ENCODE assay signal across 32 cellular contexts in genomic region chr19:49414256-49414655, GRCh38. TPM values are rescaled to one million over a fixed set of nuclear protein-coding genes. Genes with fewer than 3 reads are reported as not detected.
"Had no signal": no experiment of that assay in that cellular context is flagged by ENCODE, and none has a peak within 500 bp of the region (broad histone marks: within the 10 kb centered on the region; RNA-seq: fewer than 3 reads in every experiment).

No MANE protein-coding gene starts in this region.

- H3K4me3 Mint-ChIP-seq: activated B cell treated with CpG ODN at 0.5 μM for 24 hours; activated CD4-positive, alpha-beta memory T cell treated with anti-CD3 and anti-CD28 coated beads for 36 hours; activated CD4-positive, alpha-beta T cell treated with anti-CD3 and anti-CD28 coated beads, Interleukin-2, amount 10 ng/mL, durations not matched to agents 7 days and 5 days; activated naive CD8-positive, alpha-beta T cell treated with anti-CD3 and anti-CD28 coated beads, Interleukin-2, amount 50 U/mL, for 24 hours; activated T-cell treated with anti-CD3 and anti-CD28 coated beads, Interleukin-2, amount 50 U/mL, for 4 hours; central memory CD8-positive, alpha-beta T cell; T-helper 1 cell treated with Interleukin-12 subunit alpha and Interleukin-12 subunit beta and Interleukin-4 antibody, amounts not matched to agents 30 μg/mL and 1 μg/mL, for 36 hours had no signal

- H3K36me3 Mint-ChIP-seq: activated CD4-positive, alpha-beta memory T cell treated with anti-CD3 and anti-CD28 coated beads for 36 hours; activated naive CD4-positive, alpha-beta T cell treated with anti-CD3 and anti-CD28 coated beads, Interleukin-2, amount 50 U/mL, for 72 hours; brain had no signal

- H3K27ac Mint-ChIP-seq: activated B cell treated with CpG ODN at 0.5 μM for 24 hours; activated CD4-positive, alpha-beta memory T cell treated with anti-CD3 and anti-CD28 coated beads for 36 hours; activated naive CD8-positive, alpha-beta T cell treated with anti-CD3 and anti-CD28 coated beads, Interleukin-2, amount 50 U/mL, for 24 hours; T-helper 1 cell treated with Interleukin-12 subunit alpha and Interleukin-12 subunit beta and Interleukin-4 antibody, amounts not matched to agents 30 μg/mL and 1 μg/mL, for 36 hours had no signal

- ATAC-seq: activated naive CD4-positive, alpha-beta T cell treated with anti-CD3 and anti-CD28 coated beads, Interleukin-2, amount 50 U/mL, for 72 hours; activated naive CD8-positive, alpha-beta T cell treated with anti-CD3 and anti-CD28 coated beads, Interleukin-2, amount 50 U/mL, for 24 hours; activated T-cell treated with anti-CD3 and anti-CD28 coated beads, Interleukin-2, amount 50 U/mL, for 4 hours; SK-N-SH treated with all-trans-retinoic acid at 6 μM for 48 hours had no signal

- H3K27ac ChIP-seq: SJCRH30 had no signal

- H3K9me3 ChIP-seq: SJCRH30 had no signal

- H3K36me3 ChIP-seq: SJCRH30 had no signal

- H3K9me3 Mint-ChIP-seq: activated B cell treated with CpG ODN at 0.5 μM for 24 hours; activated CD4-positive, alpha-beta memory T cell treated with anti-CD3 and anti-CD28 coated beads for 36 hours; activated CD4-positive, alpha-beta T cell treated with anti-CD3 and anti-CD28 coated beads, Interleukin-2, amount 10 ng/mL, durations not matched to agents 7 days and 5 days; activated naive CD8-positive, alpha-beta T cell treated with anti-CD3 and anti-CD28 coated beads, Interleukin-2, amount 50 U/mL, for 24 hours; activated T-cell treated with anti-CD3 and anti-CD28 coated beads, Interleukin-2, amount 50 U/mL, for 4 hours; brain; central memory CD8-positive, alpha-beta T cell; T-helper 1 cell treated with Interleukin-12 subunit alpha and Interleukin-12 subunit beta and Interleukin-4 antibody, amounts not matched to agents 30 μg/mL and 1 μg/mL, for 36 hours had no signal

- DNase-seq: activated B cell treated with CpG ODN at 0.5 μM for 24 hours; activated CD4-positive, alpha-beta memory T cell treated with anti-CD3 and anti-CD28 coated beads for 36 hours; activated CD4-positive, alpha-beta T cell treated with anti-CD3 and anti-CD28 coated beads for 1 hour; activated CD4-positive, alpha-beta T cell treated with anti-CD3 and anti-CD28 coated beads, Interleukin-2, amount 10 ng/mL, durations not matched to agents 7 days and 5 days; activated CD8-positive, alpha-beta memory T cell treated with anti-CD3 and anti-CD28 coated beads for 24 hours; activated effector memory CD4-positive, alpha-beta T cell treated with anti-CD3 and anti-CD28 coated beads, Interleukin-2, amount 50 U/mL, for 16 hours; activated naive CD4-positive, alpha-beta T cell treated with Interleukin-2 at 50 U/mL for 16 hours; activated naive CD8-positive, alpha-beta T cell treated with anti-CD3 and anti-CD28 coated beads, Interleukin-2, amount 50 U/mL, for 24 hours; activated T-cell treated with anti-CD3 and anti-CD28 coated beads, Interleukin-2, amount 50 U/mL, for 4 hours; Kasumi-1; NCI-H1092; NCI-H1417; NCI-H2029; NCI-H2107; NCI-H2171 treated with DMSO at 0.1 percent for 48 hours; NCI-H345; NCI-H510A; NCI-H526 treated with DMSO at 0.1 percent for 48 hours; NCI-H82; Right ventricle myocardium superior; RPMI8226; SJCRH30; T-helper 9 cell had no signal

- H3K4me3 ChIP-seq: K562, SJCRH30 had no signal

RNA-seq across cellular contexts. Expression of gene PTH2, which starts 9.0 kb away (rescaled TPM):
- total RNA-seq: activated B cell treated with CpG ODN at 0.5 μM for 24 hours; activated CD4-positive, alpha-beta memory T cell treated with anti-CD3 and anti-CD28 coated beads for 36 hours; activated naive CD4-positive, alpha-beta T cell treated with anti-CD3 and anti-CD28 coated beads, Interleukin-2, amount 50 U/mL, for 72 hours; activated T-cell treated with anti-CD3 and anti-CD28 coated beads, Interleukin-2, amount 50 U/mL, for 4 hours; astrocyte; M059J; Right ventricle myocardium superior; SJCRH30 had no signal
- polyA plus RNA-seq: K562 had no signal

RNA-seq across cellular contexts. Expression of gene GFY, which starts 10.9 kb away (rescaled TPM):
- total RNA-seq: activated B cell treated with CpG ODN at 0.5 μM for 24 hours; activated CD4-positive, alpha-beta memory T cell treated with anti-CD3 and anti-CD28 coated beads for 36 hours; activated CD4-positive, alpha-beta T cell treated with anti-CD3 and anti-CD28 coated beads, Interleukin-2, amount 10 ng/mL, durations not matched to agents 7 days and 5 days; activated naive CD4-positive, alpha-beta T cell treated with anti-CD3 and anti-CD28 coated beads, Interleukin-2, amount 50 U/mL, for 72 hours; activated T-cell treated with anti-CD3 and anti-CD28 coated beads, Interleukin-2, amount 50 U/mL, for 4 hours; astrocyte; M059J; OCI-LY7; Right ventricle myocardium superior; SJCRH30 had no signal

RNA-seq across cellular contexts. Expression of gene KASH5, which starts 26.2 kb away (rescaled TPM):
- total RNA-seq: astrocyte, M059J, Right ventricle myocardium superior, SJCRH30 had no signal

RNA-seq across cellular contexts. Expression of gene SLC17A7, which starts 27.1 kb away (rescaled TPM):
- total RNA-seq: M059J had no signal
